ENCODE assay signal across 18 cellular contexts in genomic region chr11:37984991-37985390, GRCh38.
DNase-seq lines count a peak whose midpoint lies in the region; ATAC-seq and TF ChIP-seq lines count a peak whose summit lies in the region.
"Had no signal": no experiment of that assay in that cellular context is flagged by ENCODE, and none has a peak within 500 bp of the region (broad histone marks: within the 10 kb centered on the region; RNA-seq: fewer than 3 reads in every experiment).

No MANE protein-coding gene starts in this region.

- H3K4me3 Mint-ChIP-seq in activated T-helper 17 cell treated with anti-CD3 and anti-CD28 coated beads, Interleukin-2, amount 50 U/mL, for 72 hours = no peak overlapping the region
- H3K4me3 Mint-ChIP-seq: B cell; CD8-positive, alpha-beta T cell had no signal

- TF ChIP-seq CTCF in AG09319 (IDR thresholded peaks at IDR 0.05; ENCODE audit: low read depth, low read length) (no peak), epithelial cell of esophagus (IDR thresholded peaks at IDR 0.05; ENCODE audit: insufficient read depth, low read depth, low read length, missing control alignments) (no peak), upper lobe of left lung (IDR thresholded peaks at IDR 0.05) (no peak)

- no peak for TF ChIP-seq EP300 in upper lobe of left lung (IDR thresholded peaks at IDR 0.05)

- H3K36me3 ChIP-seq in upper lobe of left lung = no peaks in the 10 kb centered on the region
- H3K36me3 ChIP-seq: BLaER1 treated with 17β-estradiol and CSF1 and Interleukin-3, amounts not matched to agents 10 nM and 100 nM; HAP-1 had no signal

- H3K4me3 ChIP-seq in epithelial cell of esophagus (ENCODE audit: low read length) (no peak overlapping the region), upper lobe of left lung (no peak overlapping the region)
- H3K4me3 ChIP-seq: BLaER1 treated with 17β-estradiol and CSF1 and Interleukin-3, amounts not matched to agents 10 nM and 100 nM; HAP-1 had no signal

- no peaks in the 10 kb centered on the region for H3K36me3 Mint-ChIP-seq in activated T-helper 17 cell treated with anti-CD3 and anti-CD28 coated beads, Interleukin-2, amount 50 U/mL, for 72 hours (ENCODE audit: low read depth)
- H3K36me3 Mint-ChIP-seq: CD8-positive, alpha-beta T cell had no signal

- H3K27ac Mint-ChIP-seq in activated T-helper 17 cell treated with anti-CD3 and anti-CD28 coated beads, Interleukin-2, amount 50 U/mL, for 72 hours = no peak overlapping the region
- H3K27ac Mint-ChIP-seq: B cell; CD8-positive, alpha-beta T cell had no signal

- H3K27ac ChIP-seq in upper lobe of left lung = no peak overlapping the region
- H3K27ac ChIP-seq: BLaER1 treated with 17β-estradiol and CSF1 and Interleukin-3, amounts not matched to agents 10 nM and 100 nM had no signal

- DNase-seq in AG09319 (ENCODE audit: extremely low read depth, low read depth) (peak; percentile 5), amniotic epithelial cell (ENCODE audit: low read depth) (peak; percentile 10), epithelial cell of esophagus (ENCODE audit: low read depth) (peak; percentile 55), iris pigment epithelial cell (ENCODE audit: low read depth) (peak; percentile 39), upper lobe of left lung (no peak)
- DNase-seq: 8988T; CD8-positive, alpha-beta T cell; COR-L47; DMS 273 treated with DMSO at 0.1 percent for 48 hours; DMS53; DND-41 had no signal

- WGBS in upper lobe of left lung, 2 donors = 79 to 83% methylated on average over 1 of the region's 1 CpG

- no peaks in the 10 kb centered on the region for H3K4me1 ChIP-seq in upper lobe of left lung
- H3K4me1 ChIP-seq: BLaER1 treated with 17β-estradiol and CSF1 and Interleukin-3, amounts not matched to agents 10 nM and 100 nM; HAP-1 had no signal

- H3K9me3 ChIP-seq in upper lobe of left lung = no peaks in the 10 kb centered on the region
- H3K9me3 ChIP-seq: BLaER1 treated with 17β-estradiol and CSF1 and Interleukin-3, amounts not matched to agents 10 nM and 100 nM; HAP-1 had no signal

- ATAC-seq in HG03457 (IDR thresholded peaks at IDR 0.05; ENCODE audit: unreplicated experiment) = no peak
- no peak for ATAC-seq in HG02759 (IDR thresholded peaks at IDR 0.05; ENCODE audit: unreplicated experiment)
- ATAC-seq in activated T-helper 17 cell treated with anti-CD3 and anti-CD28 coated beads, Interleukin-2, amount 50 U/mL, for 72 hours (replicated peaks) = no peak
- no peak for ATAC-seq in upper lobe of left lung (ENCODE audit: low FRiP score in 2 of 2)
- ATAC-seq: CD8-positive, alpha-beta T cell; HepG2 had no signal

- H3K9me3 Mint-ChIP-seq in activated T-helper 17 cell treated with anti-CD3 and anti-CD28 coated beads, Interleukin-2, amount 50 U/mL, for 72 hours = peaks cover 12% of the 10 kb centered on the region

- no peaks in the 10 kb centered on the region for H3K27me3 Mint-ChIP-seq in activated T-helper 17 cell treated with anti-CD3 and anti-CD28 coated beads, Interleukin-2, amount 50 U/mL, for 72 hours
- H3K27me3 Mint-ChIP-seq: B cell had no signal

- no peaks in the 10 kb centered on the region for H3K4me1 Mint-ChIP-seq in activated T-helper 17 cell treated with anti-CD3 and anti-CD28 coated beads, Interleukin-2, amount 50 U/mL, for 72 hours
- H3K4me1 Mint-ChIP-seq: B cell had no signal

- no peak for TF ChIP-seq POLR2A in upper lobe of left lung (IDR thresholded peaks at IDR 0.05)

- no peaks in the 10 kb centered on the region for H3K27me3 ChIP-seq in upper lobe of left lung
- H3K27me3 ChIP-seq: BLaER1 treated with 17β-estradiol and CSF1 and Interleukin-3, amounts not matched to agents 10 nM and 100 nM had no signal

Comparison
In these comparisons a context has a peak if more than half of its experiments do, and no peak if none do; other contexts are left out.
1. DNase-seq: peak in AG09319 (single experiment), amniotic epithelial cell (single experiment), epithelial cell of esophagus (single experiment) and iris pigment epithelial cell (single experiment); none in upper lobe of left lung (0 of 2).